ENCODE assay signal across 1 cellular context in the genomic region with DNA sequence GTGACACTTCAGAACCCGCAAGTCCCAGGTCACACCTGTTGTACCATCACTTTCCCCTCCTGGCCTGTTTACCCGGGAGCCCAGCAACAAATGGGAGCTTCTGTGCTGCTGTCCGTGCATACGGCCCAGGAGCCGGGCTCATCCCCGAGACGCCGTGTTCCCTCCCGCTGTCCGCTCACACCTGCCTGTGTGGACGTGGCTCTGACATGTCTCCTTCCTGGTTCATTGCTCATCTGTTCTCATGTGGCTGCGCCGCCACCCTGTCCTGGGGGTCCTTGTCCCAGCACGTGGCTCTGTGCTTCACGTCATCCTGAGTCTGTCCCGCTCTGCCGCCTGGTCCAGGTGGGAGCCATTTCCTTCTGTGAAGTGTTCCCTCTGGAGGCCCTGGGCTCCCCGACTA.
TF ChIP-seq lines count a peak whose summit lies in the region.

No MANE protein-coding gene starts in this region.

TF ChIP-seq in GM23338, 12 proteins besides CTCF, POLR2A, EP300 and RAD21 (continued from another document):
- TF ChIP-seq, protein P1, sequence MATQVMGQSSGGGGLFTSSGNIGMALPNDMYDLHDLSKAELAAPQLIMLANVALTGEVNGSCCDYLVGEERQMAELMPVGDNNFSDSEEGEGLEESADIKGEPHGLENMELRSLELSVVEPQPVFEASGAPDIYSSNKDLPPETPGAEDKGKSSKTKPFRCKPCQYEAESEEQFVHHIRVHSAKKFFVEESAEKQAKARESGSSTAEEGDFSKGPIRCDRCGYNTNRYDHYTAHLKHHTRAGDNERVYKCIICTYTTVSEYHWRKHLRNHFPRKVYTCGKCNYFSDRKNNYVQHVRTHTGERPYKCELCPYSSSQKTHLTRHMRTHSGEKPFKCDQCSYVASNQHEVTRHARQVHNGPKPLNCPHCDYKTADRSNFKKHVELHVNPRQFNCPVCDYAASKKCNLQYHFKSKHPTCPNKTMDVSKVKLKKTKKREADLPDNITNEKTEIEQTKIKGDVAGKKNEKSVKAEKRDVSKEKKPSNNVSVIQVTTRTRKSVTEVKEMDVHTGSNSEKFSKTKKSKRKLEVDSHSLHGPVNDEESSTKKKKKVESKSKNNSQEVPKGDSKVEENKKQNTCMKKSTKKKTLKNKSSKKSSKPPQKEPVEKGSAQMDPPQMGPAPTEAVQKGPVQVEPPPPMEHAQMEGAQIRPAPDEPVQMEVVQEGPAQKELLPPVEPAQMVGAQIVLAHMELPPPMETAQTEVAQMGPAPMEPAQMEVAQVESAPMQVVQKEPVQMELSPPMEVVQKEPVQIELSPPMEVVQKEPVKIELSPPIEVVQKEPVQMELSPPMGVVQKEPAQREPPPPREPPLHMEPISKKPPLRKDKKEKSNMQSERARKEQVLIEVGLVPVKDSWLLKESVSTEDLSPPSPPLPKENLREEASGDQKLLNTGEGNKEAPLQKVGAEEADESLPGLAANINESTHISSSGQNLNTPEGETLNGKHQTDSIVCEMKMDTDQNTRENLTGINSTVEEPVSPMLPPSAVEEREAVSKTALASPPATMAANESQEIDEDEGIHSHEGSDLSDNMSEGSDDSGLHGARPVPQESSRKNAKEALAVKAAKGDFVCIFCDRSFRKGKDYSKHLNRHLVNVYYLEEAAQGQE (IDR thresholded peaks at IDR 0.05; ENCODE audit: unreplicated experiment) = no peak
TF ChIP-seq in GM23338: peak in this region for 0.
